9 cellular contexts compared by ENCODE assay signal in the genomic region with DNA sequence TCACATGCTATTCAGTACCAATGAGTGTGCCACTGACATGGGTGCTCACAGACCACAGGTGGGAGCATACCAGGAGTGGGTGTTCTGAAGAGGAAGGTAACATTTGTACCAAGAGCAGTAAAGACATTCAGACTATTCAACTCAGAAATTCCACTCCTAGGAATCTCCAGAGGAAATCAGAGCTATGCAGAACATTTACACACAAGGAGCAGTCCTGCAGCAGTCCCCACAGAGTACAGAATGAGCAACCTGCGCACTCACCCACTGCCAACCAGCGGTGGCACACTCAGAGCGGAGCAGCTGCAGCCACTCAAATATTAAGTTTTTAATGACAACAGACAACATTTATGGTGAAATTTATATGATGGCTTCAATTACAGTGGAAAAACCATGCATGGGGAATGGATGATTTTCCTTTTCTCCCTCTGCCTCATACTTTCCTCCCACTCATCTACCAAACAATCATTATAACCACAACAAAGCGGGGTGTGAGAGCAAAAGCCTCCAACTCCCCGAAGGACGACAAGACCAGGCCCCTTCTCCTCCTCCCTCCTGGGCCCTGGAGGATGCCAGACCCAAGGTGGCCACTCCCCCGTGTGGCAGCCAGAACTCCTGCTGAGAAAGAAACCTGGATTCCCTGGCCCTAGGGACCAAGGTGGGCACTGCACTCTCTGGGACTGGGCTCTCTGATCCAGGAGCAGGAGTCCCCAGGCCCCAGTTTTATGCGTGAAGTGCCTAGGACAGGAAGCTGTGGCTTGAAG. TPM values are rescaled to one million over a fixed set of nuclear protein-coding genes. Genes with fewer than 3 reads are reported as not detected.
DNase-seq lines count a peak whose midpoint lies in the region; ATAC-seq, FAIRE-seq and TF ChIP-seq lines count a peak whose summit lies in the region.
"Had no signal": no experiment of that assay in that cellular context is flagged by ENCODE, and none has a peak within 500 bp of the region (broad histone marks: within the 10 kb centered on the region; RNA-seq: fewer than 3 reads in every experiment).

No MANE protein-coding gene starts in this region.

- FAIRE-seq in HepG2 (lab: Jason Lieb, UNC): peak; percentile 12

- peak; percentile 44 for TF ChIP-seq CTCF in BE2C (IDR thresholded peaks at IDR 0.05; ENCODE audit: low read depth, low read length)
- peak; percentile 45 to 56 (median 56); a peak in 5 of 6 replicates for TF ChIP-seq CTCF in HCT116 (IDR thresholded peaks at IDR 0.05 in 2 of 3, conservative IDR thresholded peaks at IDR 0.05 in 1 of 3; ENCODE audit: borderline replicate concordance in 1 of 3, insufficient read depth in 1 of 3, low read depth in 2 of 3, low read length in 2 of 3)
- peak; percentile 30; the same call in 1 of the 2 replicates for TF ChIP-seq CTCF in HepG2 (CRISPR knock-in tag; IDR thresholded peaks at IDR 0.05)

- RAD21 ChIA-PET in HCT116 (lab: Charles Lee; ENCODE audit: low non-redundant PET in 1 of 2, low total read pairs in 2 of 2, uncharacterized antibody in 2 of 2, unreplicated experiment in 2 of 2): no interaction called here

- H3K9ac ChIP-seq in HCT116 (ENCODE audit: low read length) (no peak overlapping the region), HepG2 (ENCODE audit: insufficient read depth, low read depth, low read length) (no peak overlapping the region)

- DNase-seq in BE2C: peak; percentile 39
- peak; percentile 18 for DNase-seq in HCT116 (ENCODE audit: low read depth, low spot score)
- DNase-seq in amniotic epithelial cell (ENCODE audit: low read depth): peak; percentile 58
- DNase-seq in HepG2 (ENCODE audit: low spot score): no peak
- no peak for DNase-seq in DMS153 treated with DMSO at 0.1 percent for 48 hours (lab: John Stamatoyannopoulos, UW; ENCODE audit: unreplicated experiment)
- DNase-seq in cerebellar cortex (ENCODE audit: low spot score): no peak

- BruUV-seq in HCT116 (replicated peaks; lab: Mats Ljungman, UMichigan) (no TSS peak), HepG2 (replicated peaks; lab: Mats Ljungman, UMichigan) (TSS peak; percentile 1)

- no peak overlapping the region for H2AFZ ChIP-seq in HCT116 (ENCODE audit: low read depth, low read length, poor library complexity, severe bottlenecking)
- no peak overlapping the region for H2AFZ ChIP-seq in HepG2 (ENCODE audit: low read length)

- ATAC-seq in HCT116: peak; percentile 69
- no peak for ATAC-seq in HepG2
- ATAC-seq in GM18519 (IDR thresholded peaks at IDR 0.05; ENCODE audit: low FRiP score, unreplicated experiment): no peak
- ATAC-seq in GM21390 (IDR thresholded peaks at IDR 0.05; ENCODE audit: unreplicated experiment): no peak

- POLR2A ChIA-PET in HCT116 (lab: Charles Lee): no interaction called here
- POLR2A ChIA-PET in HepG2 (lab: Yijun Ruan, JAX): interaction anchor here (0.7 kb wide), 1 partner anchor 19 kb away, joined by 3 read pairs; no protein-coding TSS in a partner anchor

- H3K27me3 ChIP-seq in BE2C: no peaks in the 10 kb centered on the region
- H3K27me3 ChIP-seq in HCT116 (ENCODE audit: insufficient read depth, low read length): no peaks in the 10 kb centered on the region
- H3K27me3 ChIP-seq in HepG2 (ENCODE audit: control insufficient read depth in 1 of 2, insufficient read depth in 2 of 2, low read length in 2 of 2): no peaks in the 10 kb centered on the region; a peak in 1 of 5 replicates
- H3K27me3 ChIP-seq: SJCRH30 had no signal

- intact Hi-C loops in HCT116 (cut with micrococcal nuclease): loop anchor here (10.0 kb wide), 1 partner anchor 248 kb away; no protein-coding TSS in a partner anchor
- intact Hi-C loops in HepG2 (cut with micrococcal nuclease; ENCODE audit: unreplicated experiment): no loop called here

- H3K27ac ChIP-seq in HCT116 (ENCODE audit: low read depth, low read length): no peak overlapping the region
- no peak overlapping the region for H3K27ac ChIP-seq in HepG2 (ENCODE audit: extremely low read length, insufficient read depth, low read length)
- H3K27ac ChIP-seq: SJCRH30 had no signal

- in situ Hi-C loops in HepG2 (cut with HindIII; ENCODE audit: extremely low pct_ligation_motif_present, low pct_unique_long_range_greater_than_20kb): no loop called here

- H3K36me3 ChIP-seq in BE2C (no peaks in the 10 kb centered on the region), HCT116 (ENCODE audit: control insufficient read depth in 1 of 2, insufficient read depth in 2 of 2, low read length in 2 of 2) (peaks cover 0 to 12% of the 10 kb centered on the region in 2 experiments; a peak in 2 of 4 replicates), HepG2 (replicated peaks in 1 of 2; ENCODE audit: control insufficient read depth in 1 of 2, insufficient read depth in 2 of 2, low read length in 2 of 2) (peaks cover 16 to 59% of the 10 kb centered on the region in 2 experiments)
- H3K36me3 ChIP-seq: SJCRH30 had no signal

- TF ChIP-seq EP300 in HepG2 (IDR thresholded peaks at IDR 0.05; ENCODE audit: low read depth in 2 of 2, low read length in 2 of 2) (no peak), HepG2 (CRISPR knock-in tag; IDR thresholded peaks at IDR 0.05; ENCODE audit: borderline replicate concordance) (no peak)

- CTCF ChIA-PET in HCT116 (lab: Charles Lee) (no interaction called here), HepG2 (lab: Yijun Ruan, JAX; ENCODE audit: low intra/inter-chr PET ratio, low total read pairs) (interaction anchor here (0.6 kb wide), 1 partner anchor 138 kb away, joined by 3 read pairs; no protein-coding TSS in a partner anchor)

- H4K20me1 ChIP-seq in HCT116 (ENCODE audit: insufficient read depth) (peaks cover 6% of the 10 kb centered on the region; the same call in 1 of the 2 replicates), HepG2 (ENCODE audit: insufficient read depth, low read length) (peaks cover 94% of the 10 kb centered on the region)

- no peaks in the 10 kb centered on the region for H3K9me2 ChIP-seq in HCT116 (ENCODE audit: insufficient read depth)

- peaks cover 96% of the 10 kb centered on the region for H3K79me2 ChIP-seq in HCT116 (ENCODE audit: insufficient read depth, low read length)
- H3K79me2 ChIP-seq in HepG2 (ENCODE audit: insufficient read depth, low read length): peaks cover 93% of the 10 kb centered on the region

- H3K4me3 ChIP-seq in BE2C (ENCODE audit: low read depth, low read length) (no peak overlapping the region), HCT116 (replicated peaks in 1 of 2; ENCODE audit: low read depth in 1 of 2, low read length in 2 of 2) (no peak overlapping the region), HepG2 (replicated peaks in 1 of 3; ENCODE audit: insufficient read depth in 1 of 3, low read depth in 2 of 3, low read length in 3 of 3) (no peak overlapping the region)
- H3K4me3 ChIP-seq: SJCRH30 had no signal

- H3K4me1 ChIP-seq in BE2C: no peaks in the 10 kb centered on the region
- H3K4me1 ChIP-seq in HCT116 (ENCODE audit: control insufficient read depth in 1 of 2, insufficient read depth in 2 of 2, low read length in 2 of 2): peaks cover 15 to 21% of the 10 kb centered on the region in 2 experiments; a peak in 3 of 4 replicates
- peaks cover 87% of the 10 kb centered on the region for H3K4me1 ChIP-seq in HepG2 (ENCODE audit: insufficient read depth, low read length)

- H3K9me3 ChIP-seq in BE2C (no peaks in the 10 kb centered on the region), HCT116 (ENCODE audit: control insufficient read depth in 1 of 2, insufficient read depth in 1 of 2, low read depth in 1 of 2, low read length in 2 of 2) (no peaks in the 10 kb centered on the region), HepG2 (ENCODE audit: low read length) (no peaks in the 10 kb centered on the region)
- H3K9me3 ChIP-seq: SJCRH30 had no signal

- no peak for TF ChIP-seq POLR2A in HCT116 (IDR thresholded peaks at IDR 0.05; ENCODE audit: borderline replicate concordance, extremely low read depth, insufficient read depth, insufficient read length)
- TF ChIP-seq POLR2A in HepG2 (IDR thresholded peaks at IDR 0.05; ENCODE audit: insufficient read depth in 1 of 2, low read depth in 2 of 2, low read length in 2 of 2): no peak

- H3K4me2 ChIP-seq in HCT116 (ENCODE audit: low read length): no peak overlapping the region; the same call in 1 of the 2 replicates
- peak overlapping the region; percentile 98 for H3K4me2 ChIP-seq in HepG2 (ENCODE audit: low read depth, low read length)

- 74% methylated on average over 8 of the region's 8 CpGs for WGBS in HepG2 (ENCODE audit: low lambda C conversion rate)

- TF ChIP-seq RAD21 in HCT116 (IDR thresholded peaks at IDR 0.05; ENCODE audit: low read depth) (no peak), HepG2 (CRISPR knock-in tag; IDR thresholded peaks at IDR 0.05) (no peak)

TF ChIP-seq in HepG2, 621 proteins besides CTCF, POLR2A, EP300 and RAD21 (continues in another document):
- TF ChIP-seq NFE2L2 (IDR thresholded peaks at IDR 0.05; ENCODE audit: low read length) (no peak), XRCC5 (optimal IDR thresholded peaks at IDR 0.05; ENCODE audit: low read length) (peak; percentile 77), ZNF205 (CRISPR knock-in tag; IDR thresholded peaks at IDR 0.05) (no peak), HES4 (CRISPR knock-in tag; IDR thresholded peaks at IDR 0.05; ENCODE audit: borderline replicate concordance) (no peak)

RNA-seq across cellular contexts. Expression of gene HS6ST1, which starts 5.4 kb away (rescaled TPM):
- polyA plus RNA-seq in BE2C (2012; ENCODE audit: insufficient read depth, insufficient read length, low read depth): 35.2 TPM
- total RNA-seq in HCT116 (2021; ENCODE audit: unreplicated experiment) (35.0 TPM), HepG2 (2016; rRNA removed; fragmentation: Illumina TruSeq; extraction: Trizol) (68.4 and 84.6 TPM in 2 replicates)
- 25.7 and 27.4 TPM in 2 replicates for polyA plus RNA-seq in HCT116 (2012)
- total RNA-seq in HepG2 (2016; cell fraction: cytosol; rRNA removed; fragmentation: Illumina TruSeq; extraction: Trizol; ENCODE audit: low read depth): 8.0 TPM in 2 replicates
- total RNA-seq in HepG2 (2016; cell fraction: insoluble cytoplasmic fraction; rRNA removed; fragmentation: Illumina TruSeq; extraction: Trizol): 60.2 and 86.4 TPM in 2 replicates
- total RNA-seq in HepG2 (2016; cell fraction: membrane; rRNA removed; fragmentation: Illumina TruSeq; extraction: Trizol): 38.4 and 40.3 TPM in 2 replicates
- total RNA-seq in HepG2 (2016; cell fraction: nucleus; rRNA removed; fragmentation: Illumina TruSeq; extraction: Trizol): 59.1 and 66.3 TPM in 2 replicates
- polyA plus RNA-seq in HepG2 (2011; rRNA removed): 34.5 and 42.2 TPM in 2 replicates
- polyA plus RNA-seq in HepG2 (2011; cell fraction: cytosol; rRNA removed): 35.2 and 53.7 TPM in 2 replicates
- 38.8 and 44.3 TPM in 2 replicates for polyA plus RNA-seq in HepG2 (2011; cell fraction: nucleus; rRNA removed)
- 50.2 and 79.5 TPM in 2 replicates for polyA plus RNA-seq in HepG2 (2012)
- polyA plus RNA-seq in HepG2 (2016; cell fraction: cytosol; fragmentation: Illumina TruSeq; extraction: Trizol; ENCODE audit: low read depth): 5.2 and 5.6 TPM in 2 replicates
- 70.3 and 83.1 TPM in 2 replicates for polyA plus RNA-seq in HepG2 (2016; cell fraction: insoluble cytoplasmic fraction; fragmentation: Illumina TruSeq; extraction: Trizol; ENCODE audit: low read depth)
- 24.6 and 27.0 TPM in 2 replicates for polyA plus RNA-seq in HepG2 (2016; cell fraction: membrane; fragmentation: Illumina TruSeq; extraction: Trizol; ENCODE audit: low read depth)
- polyA plus RNA-seq in HepG2 (2016; cell fraction: nucleus; fragmentation: Illumina TruSeq; extraction: Trizol; ENCODE audit: insufficient read depth, low read depth): 106 and 113 TPM in 2 replicates
- 7.6 and 148 TPM in 2 replicates for polyA minus RNA-seq in HepG2 (2011; rRNA and poly(A)+ RNA removed; ENCODE audit: low replicate concordance)
- polyA minus RNA-seq in HepG2 (2011; cell fraction: cytosol; rRNA and poly(A)+ RNA removed): 47.4 and 52.3 TPM in 2 replicates
- polyA minus RNA-seq in HepG2 (2011; cell fraction: nucleus; rRNA and poly(A)+ RNA removed): 39.0 and 60.8 TPM in 2 replicates

Comparison
In these comparisons a context has a peak if more than half of its experiments do, and no peak if none do; other contexts are left out.
1. DNase-seq: peak in BE2C (single experiment), HCT116 (single experiment) and amniotic epithelial cell (single experiment); none in HepG2 (single experiment), DMS153 treated with DMSO at 0.1 percent for 48 hours (single experiment) and cerebellar cortex (single experiment).
2. Peak in every context shown above with its lines, with median percentiles within 50 percentile points of each other: CTCF ChIP-seq.